Comparison of ENCODE assay signal across 1 cellular context in the genomic region with DNA sequence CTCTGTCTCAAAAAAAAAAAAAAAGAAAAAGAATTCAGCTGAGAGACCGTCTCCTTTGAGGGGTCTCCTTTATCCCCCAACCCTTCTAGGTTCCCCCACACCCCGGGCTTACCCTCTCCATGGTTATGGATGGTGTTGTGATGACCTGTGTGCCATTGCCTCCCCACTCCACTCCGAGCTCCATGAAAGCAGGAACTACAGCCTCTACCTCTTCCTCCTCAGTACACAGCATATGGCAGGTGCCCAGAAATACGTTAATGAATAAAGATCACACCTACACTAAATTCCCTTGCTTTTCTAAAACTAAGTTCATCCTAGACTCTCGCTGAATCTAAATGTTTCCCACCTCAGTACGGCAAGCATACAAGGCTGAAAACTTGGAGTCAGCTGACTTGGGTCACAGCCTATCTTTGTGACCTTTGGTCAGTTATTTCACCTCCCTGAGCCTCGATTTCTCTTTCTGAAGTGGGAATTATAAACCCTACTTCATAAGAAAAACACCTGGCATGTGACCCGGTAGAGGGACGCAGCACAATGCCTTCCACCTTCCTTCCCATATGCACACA.
TF ChIP-seq lines count a peak whose summit lies in the region.

No MANE protein-coding gene starts in this region.

TF ChIP-seq in HepG2, 621 proteins besides CTCF, POLR2A, EP300 and RAD21:
- 0 out of 2 replicates have a peak, but pooled peaks have one; percentile 9 for TF ChIP-seq SP2 (CRISPR knock-in tag; IDR thresholded peaks at IDR 0.05)
- 0 out of 2 replicates have a peak, but pooled peaks have one; percentile 1 for TF ChIP-seq THAP9 (CRISPR knock-in tag; IDR thresholded peaks at IDR 0.05; ENCODE audit: borderline replicate concordance)
- TF ChIP-seq, protein P1, sequence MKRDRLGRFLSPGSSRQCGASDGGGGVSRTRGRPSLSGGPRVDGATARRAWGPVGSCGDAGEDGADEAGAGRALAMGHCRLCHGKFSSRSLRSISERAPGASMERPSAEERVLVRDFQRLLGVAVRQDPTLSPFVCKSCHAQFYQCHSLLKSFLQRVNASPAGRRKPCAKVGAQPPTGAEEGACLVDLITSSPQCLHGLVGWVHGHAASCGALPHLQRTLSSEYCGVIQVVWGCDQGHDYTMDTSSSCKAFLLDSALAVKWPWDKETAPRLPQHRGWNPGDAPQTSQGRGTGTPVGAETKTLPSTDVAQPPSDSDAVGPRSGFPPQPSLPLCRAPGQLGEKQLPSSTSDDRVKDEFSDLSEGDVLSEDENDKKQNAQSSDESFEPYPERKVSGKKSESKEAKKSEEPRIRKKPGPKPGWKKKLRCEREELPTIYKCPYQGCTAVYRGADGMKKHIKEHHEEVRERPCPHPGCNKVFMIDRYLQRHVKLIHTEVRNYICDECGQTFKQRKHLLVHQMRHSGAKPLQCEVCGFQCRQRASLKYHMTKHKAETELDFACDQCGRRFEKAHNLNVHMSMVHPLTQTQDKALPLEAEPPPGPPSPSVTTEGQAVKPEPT (CRISPR knock-in tag; IDR thresholded peaks at IDR 0.05; ENCODE audit: low read depth), result 0 out of 2 replicates have a peak, but pooled peaks have one; percentile 37
- 0 out of 2 replicates have a peak, but pooled peaks have one; percentile 18 for TF ChIP-seq BORCS8-MEF2B (CRISPR knock-in tag; IDR thresholded peaks at IDR 0.05)
- no peak for TF ChIP-seq ATF6 (CRISPR knock-in tag; conservative IDR thresholded peaks at IDR 0.05)
- no peak for TF ChIP-seq PAX8 (CRISPR knock-in tag; IDR thresholded peaks at IDR 0.05; ENCODE audit: borderline replicate concordance)
- TF ChIP-seq CAMTA2 (CRISPR knock-in tag; IDR thresholded peaks at IDR 0.05; ENCODE audit: borderline replicate concordance), result no peak
- 0 out of 2 replicates have a peak, but pooled peaks have one; percentile 44 for TF ChIP-seq ZNF451 (CRISPR knock-in tag; IDR thresholded peaks at IDR 0.05)
- TF ChIP-seq ZSCAN21 (CRISPR knock-in tag; IDR thresholded peaks at IDR 0.05; ENCODE audit: borderline replicate concordance), result no peak
- TF ChIP-seq, protein P2, sequence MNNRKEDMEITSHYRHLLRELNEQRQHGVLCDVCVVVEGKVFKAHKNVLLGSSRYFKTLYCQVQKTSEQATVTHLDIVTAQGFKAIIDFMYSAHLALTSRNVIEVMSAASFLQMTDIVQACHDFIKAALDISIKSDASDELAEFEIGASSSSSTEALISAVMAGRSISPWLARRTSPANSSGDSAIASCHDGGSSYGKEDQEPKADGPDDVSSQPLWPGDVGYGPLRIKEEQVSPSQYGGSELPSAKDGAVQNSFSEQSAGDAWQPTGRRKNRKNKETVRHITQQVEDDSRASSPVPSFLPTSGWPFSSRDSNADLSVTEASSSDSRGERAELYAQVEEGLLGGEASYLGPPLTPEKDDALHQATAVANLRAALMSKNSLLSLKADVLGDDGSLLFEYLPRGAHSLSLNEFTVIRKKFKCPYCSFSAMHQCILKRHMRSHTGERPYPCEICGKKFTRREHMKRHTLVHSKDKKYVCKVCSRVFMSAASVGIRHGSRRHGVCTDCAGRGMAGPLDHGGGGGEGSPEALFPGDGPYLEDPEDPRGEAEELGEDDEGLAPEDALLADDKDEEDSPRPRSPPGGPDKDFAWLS (CRISPR knock-in tag; IDR thresholded peaks at IDR 0.05; ENCODE audit: borderline replicate concordance), result 0 out of 2 replicates have a peak, but pooled peaks have one; percentile 21
- no peak for TF ChIP-seq FOSL1 (CRISPR knock-in tag; IDR thresholded peaks at IDR 0.05; ENCODE audit: borderline replicate concordance)
- TF ChIP-seq ZSCAN29 (CRISPR knock-in tag; conservative IDR thresholded peaks at IDR 0.05), result 0 out of 2 replicates have a peak, but pooled peaks have one; percentile 5
